ENCODE assay signal across 10 cellular contexts in the genomic region with DNA sequence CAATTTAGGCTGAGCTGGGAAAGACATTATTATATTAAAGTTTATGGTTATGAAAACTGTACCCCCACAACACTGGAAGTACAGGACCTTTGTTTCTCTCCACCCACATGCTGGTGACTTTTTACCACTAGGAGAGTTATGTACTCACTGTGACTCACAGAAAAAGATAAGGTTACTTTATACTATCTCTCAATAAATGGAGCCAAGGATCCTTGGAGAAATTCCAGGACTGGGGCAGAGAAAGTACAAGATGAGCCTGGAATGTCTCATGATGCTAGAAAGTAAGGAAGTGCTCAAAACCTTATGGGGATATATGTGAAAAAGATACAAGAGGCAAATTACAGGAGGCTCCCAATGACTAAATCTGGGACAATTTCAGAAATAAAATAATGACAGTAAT.
DNase-seq lines count a peak whose midpoint lies in the region; ATAC-seq and TF ChIP-seq lines count a peak whose summit lies in the region.
"Had no signal": no experiment of that assay in that cellular context is flagged by ENCODE, and none has a peak within 500 bp of the region (broad histone marks: within the 10 kb centered on the region; RNA-seq: fewer than 3 reads in every experiment).

No MANE protein-coding gene starts in this region.

- no peak for DNase-seq in CD4-positive, CD25-positive, alpha-beta regulatory T cell
- DNase-seq in central memory CD8-positive, alpha-beta T cell (ENCODE audit: low spot score in 2 of 2) = no peak
- no peak for DNase-seq in natural killer cell
- no peak for DNase-seq in mesendoderm
- DNase-seq in NCI-H345 treated with DMSO at 0.1 percent for 48 hours (lab: John Stamatoyannopoulos, UW; ENCODE audit: unreplicated experiment) = no peak
- no peak for DNase-seq in H9
- DNase-seq: NCI-H345, retina had no signal

- H2BK5ac ChIP-seq in mesendoderm (ENCODE audit: low read length) (no peak overlapping the region), H9 (ENCODE audit: insufficient read length, low read length) (no peak overlapping the region)

- H3K27ac Mint-ChIP-seq in CD4-positive, CD25-positive, alpha-beta regulatory T cell = peak overlapping the region in 2 of 3 donors; percentile 44 to 84
- peak overlapping the region; percentile 87 for H3K27ac Mint-ChIP-seq in central memory CD8-positive, alpha-beta T cell (ENCODE audit: low read depth)
- H3K27ac Mint-ChIP-seq in natural killer cell (peak overlapping the region; percentile 89 to 90), H9 (no peak overlapping the region)

- no peaks in the 10 kb centered on the region for H3K36me3 ChIP-seq in CD4-positive, CD25-positive, alpha-beta regulatory T cell (ENCODE audit: control insufficient read depth, insufficient read depth, low read length)
- H3K36me3 ChIP-seq in Loucy (ENCODE audit: insufficient read depth, low read length) (no peaks in the 10 kb centered on the region), mesendoderm (ENCODE audit: control insufficient read depth, insufficient read depth, low read length) (no peaks in the 10 kb centered on the region)

- H3K4me2 ChIP-seq in Loucy (ENCODE audit: low read depth, low read length, poor library complexity, severe bottlenecking) (peak overlapping the region; percentile 72), mesendoderm (ENCODE audit: low read length) (no peak overlapping the region), H9 (ENCODE audit: insufficient read depth, insufficient read length, low read length) (no peak overlapping the region)

- H3K4me3 Mint-ChIP-seq in CD4-positive, CD25-positive, alpha-beta regulatory T cell = no peak overlapping the region
- H3K4me3 Mint-ChIP-seq in central memory CD8-positive, alpha-beta T cell = no peak overlapping the region
- H3K4me3 Mint-ChIP-seq in natural killer cell (peak overlapping the region; percentile 64), H9 (no peak overlapping the region)

- H2BK120ac ChIP-seq in mesendoderm (ENCODE audit: low read depth, low read length) = no peak overlapping the region
- H2BK120ac ChIP-seq in H9 (ENCODE audit: low read depth, low read length, poor library complexity, severe bottlenecking) = no peak overlapping the region

- H3K56ac ChIP-seq in mesendoderm (ENCODE audit: low read length) = no peak overlapping the region
- H3K56ac ChIP-seq in H9 (ENCODE audit: insufficient read length, low read depth, low read length) = no peak overlapping the region

- no peak overlapping the region for H2BK12ac ChIP-seq in H9 (ENCODE audit: insufficient read length, low read depth, low read length)

- no peak overlapping the region for H2BK20ac ChIP-seq in H9 (ENCODE audit: low read depth, low read length, poor library complexity, severe bottlenecking)

- no peak overlapping the region for H4K8ac ChIP-seq in mesendoderm (ENCODE audit: low read depth, low read length)
- no peak overlapping the region for H4K8ac ChIP-seq in H9 (replicated peaks; ENCODE audit: insufficient read length, low read depth, low read length)

- H3F3A ChIP-seq in Loucy (ENCODE audit: low read depth) = peaks cover 16% of the 10 kb centered on the region

- H3K36me3 Mint-ChIP-seq in CD4-positive, CD25-positive, alpha-beta regulatory T cell = peaks cover 3% of the 10 kb centered on the region
- peaks cover 6% of the 10 kb centered on the region for H3K36me3 Mint-ChIP-seq in central memory CD8-positive, alpha-beta T cell (ENCODE audit: insufficient read depth)
- H3K36me3 Mint-ChIP-seq in natural killer cell = no peaks in the 10 kb centered on the region
- H3K36me3 Mint-ChIP-seq in H9 (ENCODE audit: insufficient read depth in 1 of 3, low read depth in 3 of 3) = no peaks in the 10 kb centered on the region

- H4K91ac ChIP-seq in H9 (ENCODE audit: insufficient read length, low read depth, low read length) = no peak overlapping the region

- H4K20me1 ChIP-seq in Loucy (ENCODE audit: insufficient read depth, low read length, poor library complexity, severe bottlenecking) = no peaks in the 10 kb centered on the region
- H4K20me1 ChIP-seq in H9 (ENCODE audit: control insufficient read depth, insufficient read depth, insufficient read length) = no peaks in the 10 kb centered on the region

- no peak overlapping the region for H3K14ac ChIP-seq in H9 (ENCODE audit: insufficient read depth, low read length)

- no peak for TF ChIP-seq CTCF in Loucy (conservative IDR thresholded peaks at IDR 0.05; ENCODE audit: low read length)
- TF ChIP-seq CTCF in natural killer cell (IDR thresholded peaks at IDR 0.05) = no peak
- TF ChIP-seq CTCF in H9 (conservative IDR thresholded peaks at IDR 0.05) = no peak

- H2AFZ ChIP-seq in Loucy (ENCODE audit: low read length) (no peak overlapping the region; the same call in 1 of the 2 replicates), H9 (ENCODE audit: low read length) (no peak overlapping the region)

- intact Hi-C loops in natural killer cell (cut with micrococcal nuclease) = loop anchor here (5.0 to 10.0 kb wide), 3 partner anchors 86 to 338 kb away; partner anchors contain the start of gene PIGC

- H3K9me3 Mint-ChIP-seq in CD4-positive, CD25-positive, alpha-beta regulatory T cell = no peaks in the 10 kb centered on the region
- H3K9me3 Mint-ChIP-seq in central memory CD8-positive, alpha-beta T cell = no peaks in the 10 kb centered on the region
- H3K9me3 Mint-ChIP-seq in natural killer cell = no peaks in the 10 kb centered on the region
- H3K9me3 Mint-ChIP-seq in H9 = no peaks in the 10 kb centered on the region

- H2AK5ac ChIP-seq in mesendoderm (ENCODE audit: low read length) (no peak overlapping the region), H9 (ENCODE audit: insufficient read length, low read length) (no peak overlapping the region)

- H2BK15ac ChIP-seq in mesendoderm (replicated peaks; ENCODE audit: low read depth) = no peak overlapping the region
- H2BK15ac ChIP-seq in H9 (ENCODE audit: low read depth, low read length) = no peak overlapping the region

- no peak overlapping the region for H3K9ac ChIP-seq in Loucy (ENCODE audit: low read depth, low read length, poor library complexity, severe bottlenecking)
- H3K9ac ChIP-seq in mesendoderm (ENCODE audit: low read length) = no peak overlapping the region
- no peak overlapping the region for H3K9ac ChIP-seq in H9 (ENCODE audit: extremely low read depth, insufficient read length, low read length)

- H3K4me1 ChIP-seq in CD4-positive, CD25-positive, alpha-beta regulatory T cell (ENCODE audit: control insufficient read depth, insufficient read depth, low read length, poor library complexity, severe bottlenecking) = peaks cover 40% of the 10 kb centered on the region
- H3K4me1 ChIP-seq in Loucy (ENCODE audit: insufficient read depth, low read length, poor library complexity, severe bottlenecking) (peaks cover 61% of the 10 kb centered on the region), mesendoderm (ENCODE audit: control insufficient read depth, low read depth, low read length) (peaks cover 10% of the 10 kb centered on the region), H9 (ENCODE audit: insufficient read depth, low read length) (peaks cover 17% of the 10 kb centered on the region; the same call in 1 of the 2 replicates)

- no peak overlapping the region for H3K18ac ChIP-seq in mesendoderm (ENCODE audit: low read length)
- no peak overlapping the region for H3K18ac ChIP-seq in H9 (ENCODE audit: insufficient read length, low read depth, low read length)

- H3K27ac ChIP-seq in CD4-positive, CD25-positive, alpha-beta regulatory T cell (ENCODE audit: insufficient read depth, low read length, poor library complexity, severe bottlenecking) = no peak overlapping the region
- H3K27ac ChIP-seq in mesendoderm (ENCODE audit: low read depth, low read length) (no peak overlapping the region), H9 (ENCODE audit: insufficient read length, low read depth, low read length) (no peak overlapping the region)

- H3K9me2 ChIP-seq in Loucy (replicated peaks; ENCODE audit: low read depth, low read length) = no peaks in the 10 kb centered on the region

- peaks cover 2% of the 10 kb centered on the region for H3K23me2 ChIP-seq in H9 (ENCODE audit: insufficient read length, low read depth, low read length, poor library complexity, severe bottlenecking)

- no peak overlapping the region for H3T11ph ChIP-seq in H9 (ENCODE audit: low read length)

- ATAC-seq in CD4-positive, CD25-positive, alpha-beta regulatory T cell (ENCODE audit: low read depth in 2 of 2) = no peak
- no peak for ATAC-seq in central memory CD8-positive, alpha-beta T cell (replicated peaks; ENCODE audit: extremely low read depth, poor library complexity, severe bottlenecking)
- no peak for ATAC-seq in natural killer cell
- ATAC-seq in GM21423 (IDR thresholded peaks at IDR 0.05; ENCODE audit: unreplicated experiment) = no peak

- H3K79me1 ChIP-seq in mesendoderm (ENCODE audit: low read length) (no peaks in the 10 kb centered on the region), H9 (ENCODE audit: insufficient read depth, low read depth, low read length, poor library complexity, severe bottlenecking) (no peaks in the 10 kb centered on the region)

- H3K4me3 ChIP-seq in CD4-positive, CD25-positive, alpha-beta regulatory T cell (ENCODE audit: low read depth, low read length) = no peak overlapping the region
- H3K4me3 ChIP-seq in Loucy (ENCODE audit: low read length, poor library complexity, severe bottlenecking) (no peak overlapping the region), mesendoderm (ENCODE audit: low read length) (no peak overlapping the region)

- H3K27me3 Mint-ChIP-seq in CD4-positive, CD25-positive, alpha-beta regulatory T cell = no peaks in the 10 kb centered on the region
- H3K27me3 Mint-ChIP-seq in central memory CD8-positive, alpha-beta T cell = no peaks in the 10 kb centered on the region
- H3K27me3 Mint-ChIP-seq in natural killer cell (ENCODE audit: low read depth in 2 of 2) (no peaks in the 10 kb centered on the region), H9 (ENCODE audit: low read depth) (no peaks in the 10 kb centered on the region)

- H3K4ac ChIP-seq in mesendoderm (ENCODE audit: low read depth, low read length) (no peak overlapping the region), H9 (ENCODE audit: low read depth, low read length) (no peak overlapping the region)

- no peaks in the 10 kb centered on the region for H3K9me3 ChIP-seq in CD4-positive, CD25-positive, alpha-beta regulatory T cell (ENCODE audit: control insufficient read depth in 2 of 2, low read length in 2 of 2)
- no peaks in the 10 kb centered on the region for H3K9me3 ChIP-seq in Loucy (ENCODE audit: insufficient read depth, low read depth, low read length)
- H3K9me3 ChIP-seq in H9 (ENCODE audit: control insufficient read depth, low read depth, low read length) = no peaks in the 10 kb centered on the region

- H3K79me2 ChIP-seq in Loucy (ENCODE audit: insufficient read depth, low read length) (no peaks in the 10 kb centered on the region), mesendoderm (ENCODE audit: control insufficient read depth, insufficient read depth, low read length) (no peaks in the 10 kb centered on the region), H9 (ENCODE audit: insufficient read depth, low read length) (no peaks in the 10 kb centered on the region)

- peaks cover 33 to 69% (median 54%) of the 10 kb centered on the region in 4 donors for H3K4me1 Mint-ChIP-seq in CD4-positive, CD25-positive, alpha-beta regulatory T cell
- peaks cover 58% of the 10 kb centered on the region for H3K4me1 Mint-ChIP-seq in central memory CD8-positive, alpha-beta T cell
- H3K4me1 Mint-ChIP-seq in natural killer cell (peaks cover 41 to 54% of the 10 kb centered on the region in 2 donors), H9 (peaks cover 31 to 43% of the 10 kb centered on the region in 2 experiments)

- H4K5ac ChIP-seq in mesendoderm (ENCODE audit: low read length) (no peak overlapping the region), H9 (ENCODE audit: insufficient read length, low read depth, low read length) (no peak overlapping the region)

- H3K27me3 ChIP-seq in CD4-positive, CD25-positive, alpha-beta regulatory T cell (ENCODE audit: control insufficient read depth, insufficient read depth, low read length) = no peaks in the 10 kb centered on the region
- H3K27me3 ChIP-seq in Loucy (ENCODE audit: insufficient read depth, low read length, poor library complexity, severe bottlenecking) (no peaks in the 10 kb centered on the region), mesendoderm (ENCODE audit: insufficient read depth, low read length, poor library complexity) (no peaks in the 10 kb centered on the region), H9 (ENCODE audit: insufficient read depth, low read length) (no peaks in the 10 kb centered on the region)

- H3K23ac ChIP-seq in mesendoderm (ENCODE audit: low read length) (no peak overlapping the region), H9 (ENCODE audit: insufficient read length, low read depth, low read length) (no peak overlapping the region)

Comparison
In these comparisons a context has a peak if more than half of its experiments do, and no peak if none do; other contexts are left out.
1. H3K27ac Mint-ChIP-seq: peak in CD4-positive, CD25-positive, alpha-beta regulatory T cell (2 of 3), central memory CD8-positive, alpha-beta T cell (single experiment) and natural killer cell (2 of 2); none in H9 (0 of 3).